Comparison of ENCODE assay signal across 23 cellular contexts in genomic region chr11:44834846-44835245, GRCh38.
DNase-seq lines count a peak whose midpoint lies in the region; ATAC-seq, FAIRE-seq and TF ChIP-seq lines count a peak whose summit lies in the region.
"Had no signal": no experiment of that assay in that cellular context is flagged by ENCODE, and none has a peak within 500 bp of the region (broad histone marks: within the 10 kb centered on the region; RNA-seq: fewer than 3 reads in every experiment).

No MANE protein-coding gene starts in this region.

- no peak overlapping the region for H3K4me3 ChIP-seq in small intestine (ENCODE audit: low read depth in 1 of 2, low read length in 2 of 2)
- H3K4me3 ChIP-seq: gastrocnemius medialis had no signal

- H4K5ac ChIP-seq in H9 (ENCODE audit: insufficient read length, low read depth, low read length) = no peak overlapping the region

- H3K79me2 ChIP-seq in H9 (ENCODE audit: insufficient read depth, low read length) = no peaks in the 10 kb centered on the region

- H3T11ph ChIP-seq in H9 (ENCODE audit: low read length) = no peak overlapping the region

- H3K4me3 Mint-ChIP-seq in H9 = no peak overlapping the region; a peak in 1 of 5 replicates
- H3K4me3 Mint-ChIP-seq in endothelial cell (ENCODE audit: unreplicated experiment) = peak overlapping the region; percentile 57
- H3K4me3 Mint-ChIP-seq in activated T-cell treated with anti-CD3 and anti-CD28 coated beads, Interleukin-2, amount 50 U/mL, for 72 hours = no peak overlapping the region
- H3K4me3 Mint-ChIP-seq: activated B cell treated with CpG ODN at 0.5 μM for 24 hours; activated CD4-positive, alpha-beta memory T cell treated with anti-CD3 and anti-CD28 coated beads for 36 hours; natural killer cell had no signal

- peaks cover 0 to 12% (median 6%) of the 10 kb centered on the region in 3 experiments; a peak in 4 of 7 replicates for H3K36me3 Mint-ChIP-seq in H9 (ENCODE audit: insufficient read depth in 1 of 3, low read depth in 3 of 3)
- H3K36me3 Mint-ChIP-seq in endothelial cell (ENCODE audit: low read depth, unreplicated experiment) = peaks cover 58% of the 10 kb centered on the region
- peaks cover 2 to 3% of the 10 kb centered on the region in 2 donors for H3K36me3 Mint-ChIP-seq in activated T-cell treated with anti-CD3 and anti-CD28 coated beads, Interleukin-2, amount 50 U/mL, for 72 hours (ENCODE audit: insufficient read depth in 2 of 2)
- H3K36me3 Mint-ChIP-seq: natural killer cell had no signal

- intact Hi-C loops in posterior vena cava (cut with DNase I) = loop anchor here in 1 of 2 donors (5.0 kb wide), 1 partner anchor 1457 kb away; no protein-coding TSS in a partner anchor

- H3K23me2 ChIP-seq in H9 (ENCODE audit: insufficient read length, low read depth, low read length, poor library complexity, severe bottlenecking) = no peaks in the 10 kb centered on the region

- no peak overlapping the region for H2BK20ac ChIP-seq in H9 (ENCODE audit: low read depth, low read length, poor library complexity, severe bottlenecking)

- no peak for TF ChIP-seq CTCF in H9 (conservative IDR thresholded peaks at IDR 0.05)
- no peak for TF ChIP-seq CTCF in endothelial cell (IDR thresholded peaks at IDR 0.05; ENCODE audit: unreplicated experiment)

- no peak overlapping the region for H2AK5ac ChIP-seq in H9 (ENCODE audit: insufficient read length, low read length)

- no peak overlapping the region for H3K4me2 ChIP-seq in H9 (ENCODE audit: insufficient read depth, insufficient read length, low read length)

- H3K4me1 Mint-ChIP-seq in H9 (peaks cover 60% of the 10 kb centered on the region in 2 experiments), endothelial cell (ENCODE audit: unreplicated experiment) (peaks cover 71% of the 10 kb centered on the region)
- no peaks in the 10 kb centered on the region for H3K4me1 Mint-ChIP-seq in activated T-cell treated with anti-CD3 and anti-CD28 coated beads, Interleukin-2, amount 50 U/mL, for 72 hours (ENCODE audit: low read depth)
- H3K4me1 Mint-ChIP-seq: activated B cell treated with CpG ODN at 0.5 μM for 24 hours, natural killer cell had no signal

- H4K91ac ChIP-seq in H9 (ENCODE audit: insufficient read length, low read depth, low read length) = no peak overlapping the region

- H3K18ac ChIP-seq in H9 (ENCODE audit: insufficient read length, low read depth, low read length) = no peak overlapping the region

- no CpG with 5 or more reads among the region's 6 CpGs for WGBS in H9 (ENCODE audit: extremely low coverage, insufficient read length, low lambda C conversion rate)
- WGBS in small intestine, 3 donors = 49 to 62% (median 60%) methylated on average over 6 of the region's 6 CpGs

- DNase-seq in H9 (no peak), endothelial cell (ENCODE audit: low spot score) (no peak), islet precursor cell (peak; percentile 35), posterior vena cava (ENCODE audit: low spot score) (peak; percentile 34), small intestine (no peak), NCI-H524 (lab: John Stamatoyannopoulos, UW) (no peak), middle frontal gyrus (ENCODE audit: extremely low spot score, low spot score) (no peak)
- no peak for DNase-seq in activated T-cell treated with anti-CD3 and anti-CD28 coated beads, Interleukin-2, amount 50 U/mL, for 72 hours
- DNase-seq: activated B cell treated with CpG ODN at 0.5 μM for 24 hours; activated CD4-positive, alpha-beta memory T cell treated with anti-CD3 and anti-CD28 coated beads for 36 hours; activated effector memory CD4-positive, alpha-beta T cell treated with anti-CD3 and anti-CD28 coated beads, Interleukin-2, amount 50 U/mL, for 16 hours; COR-L47; DND-41; erythroblast; gastrocnemius medialis; GOT3; KG1; kidney glomerular epithelial cell; mammary epithelial cell; natural killer cell; NCI-H1417 treated with DMSO at 0.1 percent for 48 hours; NCI-H2107 had no signal

- H2BK120ac ChIP-seq in H9 (ENCODE audit: low read depth, low read length, poor library complexity, severe bottlenecking) = no peak overlapping the region

- no peak overlapping the region for H2BK5ac ChIP-seq in H9 (ENCODE audit: insufficient read length, low read length)

- peaks cover 5 to 11% of the 10 kb centered on the region in 2 experiments for H3K9me3 Mint-ChIP-seq in H9
- no peaks in the 10 kb centered on the region for H3K9me3 Mint-ChIP-seq in endothelial cell (ENCODE audit: unreplicated experiment)
- no peaks in the 10 kb centered on the region for H3K9me3 Mint-ChIP-seq in activated T-cell treated with anti-CD3 and anti-CD28 coated beads, Interleukin-2, amount 50 U/mL, for 72 hours
- H3K9me3 Mint-ChIP-seq: activated B cell treated with CpG ODN at 0.5 μM for 24 hours; activated CD4-positive, alpha-beta memory T cell treated with anti-CD3 and anti-CD28 coated beads for 36 hours; natural killer cell had no signal

- H3K27ac ChIP-seq in H9 (ENCODE audit: insufficient read length, low read depth, low read length) = no peak overlapping the region
- H3K27ac ChIP-seq in small intestine (ENCODE audit: low read depth in 1 of 2, low read length in 1 of 2) = no peak overlapping the region

- H3K9me3 ChIP-seq in H9 (ENCODE audit: control insufficient read depth, low read depth, low read length) (no peaks in the 10 kb centered on the region), small intestine (ENCODE audit: control insufficient read depth, low read depth) (no peaks in the 10 kb centered on the region)
- H3K9me3 ChIP-seq: gastrocnemius medialis had no signal

- no peak for FAIRE-seq in small intestine (lab: Jason Lieb, UNC)
- FAIRE-seq: urothelium cell line had no signal

- H3K27ac Mint-ChIP-seq in H9 = peak overlapping the region in 2 of 3 experiments; percentile 83 to 94; a peak in 3 of 7 replicates
- peak overlapping the region; percentile 89 for H3K27ac Mint-ChIP-seq in endothelial cell (ENCODE audit: unreplicated experiment)
- H3K27ac Mint-ChIP-seq in activated T-cell treated with anti-CD3 and anti-CD28 coated beads, Interleukin-2, amount 50 U/mL, for 72 hours = no peak overlapping the region
- H3K27ac Mint-ChIP-seq: activated B cell treated with CpG ODN at 0.5 μM for 24 hours; activated CD4-positive, alpha-beta memory T cell treated with anti-CD3 and anti-CD28 coated beads for 36 hours; natural killer cell had no signal

- H4K20me1 ChIP-seq in H9 (ENCODE audit: control insufficient read depth, insufficient read depth, insufficient read length) = peaks cover 2% of the 10 kb centered on the region

- H2BK15ac ChIP-seq in H9 (ENCODE audit: low read depth, low read length) = no peak overlapping the region

- ATAC-seq in activated T-cell treated with anti-CD3 and anti-CD28 coated beads, Interleukin-2, amount 50 U/mL, for 72 hours (replicated peaks in 1 of 2) = no peak
- ATAC-seq: gastrocnemius medialis, natural killer cell had no signal

- peaks cover 16% of the 10 kb centered on the region; the same call in 1 of the 2 replicates for H3K4me1 ChIP-seq in H9 (ENCODE audit: insufficient read depth, low read length)
- H3K4me1 ChIP-seq in small intestine (ENCODE audit: control insufficient read depth in 2 of 2, insufficient read depth in 1 of 2, low read depth in 1 of 2, low read length in 1 of 2) = no peaks in the 10 kb centered on the region
- H3K4me1 ChIP-seq: gastrocnemius medialis had no signal

- no peak overlapping the region for H3K23ac ChIP-seq in H9 (ENCODE audit: insufficient read length, low read depth, low read length)

- H3K36me3 ChIP-seq in small intestine (ENCODE audit: control insufficient read depth in 2 of 2, insufficient read depth in 2 of 2, low read length in 2 of 2) = no peaks in the 10 kb centered on the region
- H3K36me3 ChIP-seq: gastrocnemius medialis had no signal

- H2BK12ac ChIP-seq in H9 (ENCODE audit: insufficient read length, low read depth, low read length) = no peak overlapping the region

- no peak overlapping the region for H3K56ac ChIP-seq in H9 (ENCODE audit: insufficient read length, low read depth, low read length)

- no peak overlapping the region for H2AFZ ChIP-seq in H9 (ENCODE audit: low read length)

- H4K8ac ChIP-seq in H9 (replicated peaks; ENCODE audit: insufficient read length, low read depth, low read length) = no peak overlapping the region

- H3K14ac ChIP-seq in H9 (ENCODE audit: insufficient read depth, low read length) = no peak overlapping the region

- no peak overlapping the region for H3K4ac ChIP-seq in H9 (ENCODE audit: low read depth, low read length)

- H3K79me1 ChIP-seq in H9 (ENCODE audit: insufficient read depth, low read depth, low read length, poor library complexity, severe bottlenecking) = no peaks in the 10 kb centered on the region

- no peak overlapping the region for H3K9ac ChIP-seq in H9 (ENCODE audit: extremely low read depth, insufficient read length, low read length)

- peaks cover 25% of the 10 kb centered on the region for H3K27me3 Mint-ChIP-seq in H9 (ENCODE audit: low read depth)
- H3K27me3 Mint-ChIP-seq in endothelial cell (ENCODE audit: unreplicated experiment) = peaks cover 31% of the 10 kb centered on the region
- no peaks in the 10 kb centered on the region for H3K27me3 Mint-ChIP-seq in activated T-cell treated with anti-CD3 and anti-CD28 coated beads, Interleukin-2, amount 50 U/mL, for 72 hours (ENCODE audit: low read depth)
- H3K27me3 Mint-ChIP-seq: activated CD4-positive, alpha-beta memory T cell treated with anti-CD3 and anti-CD28 coated beads for 36 hours had no signal

- H3K27me3 ChIP-seq in H9 (ENCODE audit: insufficient read depth, low read length) (no peaks in the 10 kb centered on the region), small intestine (ENCODE audit: control insufficient read depth in 2 of 2, insufficient read depth in 2 of 2, low read length in 2 of 2) (no peaks in the 10 kb centered on the region)

Comparison
In these comparisons a context has a peak if more than half of its experiments do, and no peak if none do; other contexts are left out.
1. DNase-seq: peak in islet precursor cell (single experiment) and posterior vena cava (single experiment); none in H9 (single experiment), endothelial cell (single experiment), small intestine (single experiment), NCI-H524 (0 of 2), middle frontal gyrus (single experiment) and activated T-cell treated with anti-CD3 and anti-CD28 coated beads, Interleukin-2, amount 50 U/mL, for 72 hours (0 of 2).